15 cellular contexts compared by ENCODE assay signal in the genomic region with DNA sequence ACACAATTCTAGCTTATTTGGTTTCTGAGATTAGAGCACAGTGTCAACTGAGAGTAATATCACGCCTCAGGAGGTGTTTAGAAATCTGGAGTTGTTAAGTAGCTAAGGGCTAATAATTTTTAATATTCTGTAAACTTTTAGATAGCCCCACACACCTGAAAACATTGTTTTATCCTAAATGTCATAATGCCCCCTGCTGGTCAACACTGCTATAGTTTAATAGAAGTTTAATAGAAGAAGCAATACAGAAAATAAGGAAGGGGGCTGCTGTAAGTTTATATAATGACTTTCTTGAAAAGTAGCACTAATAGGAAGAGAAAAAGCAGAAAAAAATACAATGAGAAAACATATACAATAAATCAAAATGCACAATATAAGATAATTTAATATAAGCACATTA.
DNase-seq lines count a peak whose midpoint lies in the region; ATAC-seq and TF ChIP-seq lines count a peak whose summit lies in the region.
"Had no signal": no experiment of that assay in that cellular context is flagged by ENCODE, and none has a peak within 500 bp of the region (broad histone marks: within the 10 kb centered on the region; RNA-seq: fewer than 3 reads in every experiment).

No MANE protein-coding gene starts in this region.

- no peaks in the 10 kb centered on the region for H3K27me3 ChIP-seq in heart right ventricle
- H3K27me3 ChIP-seq in NT2/D1 (ENCODE audit: insufficient read depth, insufficient read length), result no peaks in the 10 kb centered on the region
- no peaks in the 10 kb centered on the region for H3K27me3 ChIP-seq in testis

- WGBS in heart right ventricle, 2 donors, result 19 to 22% methylated on average over 1 of the region's 1 CpG
- 25 to 50% methylated on average over 1 of the region's 1 CpG for WGBS in testis, 2 donors

- peak in 5 of 9 donors; percentile 14 to 28 (median 25) for TF ChIP-seq CTCF in heart right ventricle (IDR thresholded peaks at IDR 0.05)
- TF ChIP-seq CTCF in fibroblast of villous mesenchyme (IDR thresholded peaks at IDR 0.05; ENCODE audit: insufficient read depth, low read depth, low read length), result peak; percentile 3
- TF ChIP-seq CTCF in testis (IDR thresholded peaks at IDR 0.05), result peak in 1 of 3 experiments; percentile 49

- no peak overlapping the region for H3K9ac ChIP-seq in NT2/D1 (ENCODE audit: insufficient read length, low read depth)

- TF ChIP-seq POLR2A in testis (IDR thresholded peaks at IDR 0.05), result no peak

- DNase-seq in heart right ventricle (no peak), left ventricle myocardium superior (no peak), NT2/D1 (ENCODE audit: low read depth, low spot score) (peak; percentile 0), fibroblast of villous mesenchyme (ENCODE audit: low read depth) (no peak), testis (peak; percentile 24), NCI-H526 treated with DMSO at 0.1 percent for 48 hours (lab: John Stamatoyannopoulos, UW) (no peak), posterior vena cava (ENCODE audit: low spot score) (no peak), UCSD-AML1 (lab: John Stamatoyannopoulos, UW; ENCODE audit: unreplicated experiment) (no peak)
- DNase-seq: Kasumi-1; NCI-H2081 treated with DMSO at 0.1 percent for 48 hours; NK-92 treated with Interleukin-12 subunit alpha and Interleukin-12 subunit beta, amount 100 ng/mL, for 24 hours; stimulated activated naive CD8-positive, alpha-beta T cell treated with anti-CD3 and anti-CD28 coated beads, Interleukin-15, amount 100 ng/mL, for 72 hours; T-helper 9 cell had no signal

- ATAC-seq in heart right ventricle (no peak), left ventricle myocardium superior (no peak)
- ATAC-seq: esophagus mucosa; stimulated activated naive CD8-positive, alpha-beta T cell treated with anti-CD3 and anti-CD28 coated beads, Interleukin-15, amount 100 ng/mL, for 72 hours had no signal

- H3K36me3 ChIP-seq in heart right ventricle (no peaks in the 10 kb centered on the region), NT2/D1 (ENCODE audit: insufficient read depth, insufficient read length, low read length) (no peaks in the 10 kb centered on the region), testis (ENCODE audit: low read depth, missing control alignments) (no peaks in the 10 kb centered on the region)

- intact Hi-C loops in heart right ventricle (cut with DNase I) (no loop called here), left ventricle myocardium superior (cut with micrococcal nuclease) (no loop called here), testis (cut with DNase I; ENCODE audit: low total_unique reads) (no loop called here), posterior vena cava (cut with DNase I) (no loop called here)

- H3K27ac ChIP-seq in heart right ventricle, result no peak overlapping the region
- H3K27ac ChIP-seq in testis, result no peak overlapping the region

- H3K4me3 ChIP-seq in heart right ventricle (no peak overlapping the region), NT2/D1 (ENCODE audit: insufficient read length, low read depth) (no peak overlapping the region), fibroblast of villous mesenchyme (ENCODE audit: low read depth, low read length) (no peak overlapping the region), testis (no peak overlapping the region)
- H3K4me3 ChIP-seq: smooth muscle cell had no signal

- no peaks in the 10 kb centered on the region for H3K4me1 ChIP-seq in heart right ventricle
- H3K4me1 ChIP-seq in NT2/D1 (ENCODE audit: insufficient read depth, insufficient read length), result no peaks in the 10 kb centered on the region
- H3K4me1 ChIP-seq in testis, result no peaks in the 10 kb centered on the region

- H3K9me3 ChIP-seq in heart right ventricle, result no peaks in the 10 kb centered on the region
- no peaks in the 10 kb centered on the region for H3K9me3 ChIP-seq in NT2/D1 (ENCODE audit: insufficient read depth, low read length)
- H3K9me3 ChIP-seq in testis, result no peaks in the 10 kb centered on the region

Comparison
In these comparisons a context has a peak if more than half of its experiments do, and no peak if none do; other contexts are left out.
1. DNase-seq: peak in NT2/D1 (single experiment) and testis (single experiment); none in heart right ventricle (0 of 2), left ventricle myocardium superior (single experiment), fibroblast of villous mesenchyme (single experiment), NCI-H526 treated with DMSO at 0.1 percent for 48 hours (single experiment), posterior vena cava (single experiment) and UCSD-AML1 (single experiment).